Comparison of ENCODE assay signal across 8 cellular contexts in the genomic region with DNA sequence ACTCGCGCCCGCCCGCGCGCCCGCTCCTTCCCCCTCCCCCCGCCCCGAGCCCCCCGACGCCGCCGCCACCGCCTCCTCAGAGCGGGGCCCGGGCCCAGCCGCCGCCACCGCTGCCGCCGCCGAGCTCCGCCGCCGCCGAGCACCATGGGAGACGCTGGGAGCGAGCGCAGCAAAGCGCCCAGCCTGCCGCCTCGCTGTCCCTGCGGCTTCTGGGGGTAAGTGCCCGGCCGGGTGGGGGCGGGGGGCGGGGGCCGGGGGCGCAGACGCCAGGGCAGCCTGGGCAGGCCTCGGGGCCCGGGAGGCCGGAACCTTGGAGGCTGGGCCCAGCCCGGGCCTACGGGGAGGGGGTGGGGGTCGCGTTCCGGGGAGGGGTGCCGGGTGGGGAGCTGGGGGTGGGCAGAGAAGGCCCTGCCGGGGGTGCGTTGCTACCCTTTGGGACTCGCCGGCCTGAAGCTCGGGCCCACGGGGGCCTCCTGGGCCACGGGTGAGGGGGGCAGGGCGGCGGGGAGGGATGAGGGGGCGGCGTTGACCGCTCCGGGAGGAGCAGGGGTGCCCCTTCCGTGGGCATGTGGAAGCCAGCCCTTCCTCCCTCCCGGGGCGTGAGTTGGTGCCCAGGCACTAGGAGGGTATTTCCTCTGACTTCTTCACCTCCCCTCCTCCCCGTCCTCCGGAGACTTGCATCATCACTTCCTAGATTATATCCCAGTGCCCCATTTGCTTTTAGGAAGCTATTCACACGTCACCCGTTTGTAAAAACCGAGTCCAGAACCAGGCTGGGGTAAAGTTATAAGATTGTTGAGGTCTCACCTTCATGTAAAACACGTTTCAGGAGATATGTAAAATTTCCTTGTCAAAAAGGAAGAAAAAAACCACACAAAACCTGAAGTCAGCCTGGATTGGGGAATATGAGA. TPM values are rescaled to one million over a fixed set of nuclear protein-coding genes. Genes with fewer than 3 reads are reported as not detected.
A peak's percentile ranks its signal among the peaks of the same experiment; 100 is the strongest.
DNase-seq lines count a peak whose midpoint lies in the region; ATAC-seq, FAIRE-seq and TF ChIP-seq lines count a peak whose summit lies in the region.

No MANE protein-coding gene starts in this region.

- intact Hi-C loops in PC-3 (cut with micrococcal nuclease), result loop anchor here (2.0 kb wide), 2 partner anchors 29 to 43 kb away; no protein-coding TSS in a partner anchor
- intact Hi-C loops in activated T-helper 1 cell treated with anti-CD3 and anti-CD28 coated beads, Interleukin-12 subunit alpha, Interleukin-12 subunit beta, Interleukin-2, Interleukin-4 antibody, amounts not matched to agents 30 ng/mL and 10 ng/mL and 1 ng/mL, durations not matched to agents 14 hours and 24 hours and 36 hours (cut with micrococcal nuclease), result loop anchor here (1.0 to 5.0 kb wide), 7 partner anchors 29 to 387 kb away; partner anchors contain the start of genes CCDC167, CMTR1 and MDGA1

- H3K9ac ChIP-seq in PC-3 (ENCODE audit: low read length), result peak overlapping the region; percentile 80

- BruUV-seq in PC-3 (replicated peaks; lab: Mats Ljungman, UMichigan), result no TSS peak

- H3K4me2 ChIP-seq in PC-3 (ENCODE audit: low read length), result peak overlapping the region; percentile 95

- peaks cover 38% of the 10 kb centered on the region for H4K20me1 ChIP-seq in PC-3 (ENCODE audit: low read length)

- peak overlapping the region; percentile 56 for H2AFZ ChIP-seq in PC-3 (ENCODE audit: low read length)

- H3K27ac Mint-ChIP-seq in activated T-helper 1 cell treated with anti-CD3 and anti-CD28 coated beads, Interleukin-12 subunit alpha, Interleukin-12 subunit beta, Interleukin-2, Interleukin-4 antibody, amounts not matched to agents 30 ng/mL and 10 ng/mL and 1 ng/mL, durations not matched to agents 14 hours and 24 hours and 36 hours, result peak overlapping the region; percentile 84
- H3K27ac Mint-ChIP-seq in naive thymus-derived CD8-positive, alpha-beta T cell, result peak overlapping the region; percentile 60 to 99 (median 95)
- H3K27ac Mint-ChIP-seq in stimulated activated naive CD8-positive, alpha-beta T cell treated with anti-CD3 and anti-CD28 coated beads, Interleukin-15, amount 100 ng/mL, for 72 hours, result peak overlapping the region; percentile 99 to 100

- POLR2A ChIA-PET in PC-3 (lab: Charles Lee; ENCODE audit: unreplicated experiment), result interaction anchor here (0.6 to 0.7 kb wide), 3 partner anchors 13 to 1252 kb away, joined by 3 to 6 read pairs (median 5); no protein-coding TSS in a partner anchor
- POLR2A ChIA-PET in naive thymus-derived CD8-positive, alpha-beta T cell (lab: Charles Lee), result interaction anchor here (0.7 to 3.3 kb wide), 8 partner anchors 11 to 304 kb away, joined by 3 to 15 read pairs (median 4); no protein-coding TSS in a partner anchor

- peaks cover 50% of the 10 kb centered on the region for H3K79me2 ChIP-seq in PC-3 (ENCODE audit: low read length)

- H3K27me3 Mint-ChIP-seq in activated T-helper 1 cell treated with anti-CD3 and anti-CD28 coated beads, Interleukin-12 subunit alpha, Interleukin-12 subunit beta, Interleukin-2, Interleukin-4 antibody, amounts not matched to agents 30 ng/mL and 10 ng/mL and 1 ng/mL, durations not matched to agents 14 hours and 24 hours and 36 hours (ENCODE audit: insufficient read depth), result peaks cover 7% of the 10 kb centered on the region
- H3K27me3 Mint-ChIP-seq in naive thymus-derived CD8-positive, alpha-beta T cell, result peaks cover 0 to 1% (median 0%) of the 10 kb centered on the region in 5 donors
- no peaks in the 10 kb centered on the region for H3K27me3 Mint-ChIP-seq in stimulated activated naive CD8-positive, alpha-beta T cell treated with anti-CD3 and anti-CD28 coated beads, Interleukin-15, amount 100 ng/mL, for 72 hours

- TF ChIP-seq POLR2A in H54 (IDR thresholded peaks at IDR 0.05; ENCODE audit: low read depth, low read length), result no peak

- TF ChIP-seq CTCF in PC-3 (conservative IDR thresholded peaks at IDR 0.05; ENCODE audit: low read depth, low read length), result no peak

- H3K4me3 ChIP-seq in PC-3 (ENCODE audit: low read length), result peak overlapping the region; percentile 87

- H3K9me3 ChIP-seq in PC-3 (ENCODE audit: low read length), result no peaks in the 10 kb centered on the region

- CTCF ChIA-PET in PC-3 (lab: Charles Lee), result interaction anchor here (1.4 kb wide), 1 partner anchor 29 kb away, joined by 6 read pairs; no protein-coding TSS in a partner anchor

- peak overlapping the region; percentile 89 for H3K4me3 Mint-ChIP-seq in activated T-helper 1 cell treated with anti-CD3 and anti-CD28 coated beads, Interleukin-12 subunit alpha, Interleukin-12 subunit beta, Interleukin-2, Interleukin-4 antibody, amounts not matched to agents 30 ng/mL and 10 ng/mL and 1 ng/mL, durations not matched to agents 14 hours and 24 hours and 36 hours
- peak overlapping the region; percentile 91 to 99 (median 96) for H3K4me3 Mint-ChIP-seq in naive thymus-derived CD8-positive, alpha-beta T cell
- H3K4me3 Mint-ChIP-seq in stimulated activated naive CD8-positive, alpha-beta T cell treated with anti-CD3 and anti-CD28 coated beads, Interleukin-15, amount 100 ng/mL, for 72 hours, result peak overlapping the region; percentile 92 to 99

- no peaks in the 10 kb centered on the region for H3F3A ChIP-seq in PC-3 (ENCODE audit: low read length, unreplicated experiment)

- H3K36me3 ChIP-seq in PC-3 (ENCODE audit: low read depth, low read length), result no peaks in the 10 kb centered on the region

- FAIRE-seq in H54 (lab: Jason Lieb, UNC), result peak; percentile 84

- H3K36me3 Mint-ChIP-seq in activated T-helper 1 cell treated with anti-CD3 and anti-CD28 coated beads, Interleukin-12 subunit alpha, Interleukin-12 subunit beta, Interleukin-2, Interleukin-4 antibody, amounts not matched to agents 30 ng/mL and 10 ng/mL and 1 ng/mL, durations not matched to agents 14 hours and 24 hours and 36 hours (ENCODE audit: low read depth), result peaks cover 6% of the 10 kb centered on the region
- no peaks in the 10 kb centered on the region for H3K36me3 Mint-ChIP-seq in naive thymus-derived CD8-positive, alpha-beta T cell

- peaks cover 36% of the 10 kb centered on the region for H3K4me1 ChIP-seq in PC-3 (ENCODE audit: insufficient read depth, low read length)

- DNase-seq in AG08396 (ENCODE audit: low spot score), result peak; percentile 49
- peak; percentile 62 for DNase-seq in H54 (ENCODE audit: insufficient read length, low spot score)
- peak; percentile 68 for DNase-seq in PC-3
- peak; percentile 14 for DNase-seq in activated T-helper 1 cell treated with anti-CD3 and anti-CD28 coated beads, Interleukin-12 subunit alpha, Interleukin-12 subunit beta, Interleukin-2, Interleukin-4 antibody, amounts not matched to agents 30 ng/mL and 10 ng/mL and 1 ng/mL, durations not matched to agents 14 hours and 24 hours and 36 hours (ENCODE audit: low spot score)
- DNase-seq in fibroblast of peridontal ligament (ENCODE audit: extremely low read depth), result peak; percentile 76
- peak; percentile 4 to 65 (median 40) for DNase-seq in naive thymus-derived CD8-positive, alpha-beta T cell
- peak; percentile 42 to 69 for DNase-seq in stimulated activated naive CD8-positive, alpha-beta T cell treated with anti-CD3 and anti-CD28 coated beads, Interleukin-15, amount 100 ng/mL, for 72 hours

- no peaks in the 10 kb centered on the region for H3K9me3 Mint-ChIP-seq in activated T-helper 1 cell treated with anti-CD3 and anti-CD28 coated beads, Interleukin-12 subunit alpha, Interleukin-12 subunit beta, Interleukin-2, Interleukin-4 antibody, amounts not matched to agents 30 ng/mL and 10 ng/mL and 1 ng/mL, durations not matched to agents 14 hours and 24 hours and 36 hours
- H3K9me3 Mint-ChIP-seq in naive thymus-derived CD8-positive, alpha-beta T cell, result no peaks in the 10 kb centered on the region
- H3K9me3 Mint-ChIP-seq in stimulated activated naive CD8-positive, alpha-beta T cell treated with anti-CD3 and anti-CD28 coated beads, Interleukin-15, amount 100 ng/mL, for 72 hours, result no peaks in the 10 kb centered on the region

- ATAC-seq in PC-3, result peak; percentile 27
- peak; percentile 38 to 40 for ATAC-seq in naive thymus-derived CD8-positive, alpha-beta T cell
- peak; percentile 48 for ATAC-seq in stimulated activated naive CD8-positive, alpha-beta T cell treated with anti-CD3 and anti-CD28 coated beads, Interleukin-15, amount 100 ng/mL, for 72 hours
- ATAC-seq in GM18861 (IDR thresholded peaks at IDR 0.05; ENCODE audit: unreplicated experiment), result no peak

- no peaks in the 10 kb centered on the region for H3K9me2 ChIP-seq in PC-3 (replicated peaks; ENCODE audit: low read length)

- no peaks in the 10 kb centered on the region for H3K27me3 ChIP-seq in PC-3 (ENCODE audit: low read length)

- H3K27ac ChIP-seq in PC-3 (ENCODE audit: low read length), result peak overlapping the region; percentile 8; the same call in 1 of the 2 replicates

- H3K4me1 Mint-ChIP-seq in activated T-helper 1 cell treated with anti-CD3 and anti-CD28 coated beads, Interleukin-12 subunit alpha, Interleukin-12 subunit beta, Interleukin-2, Interleukin-4 antibody, amounts not matched to agents 30 ng/mL and 10 ng/mL and 1 ng/mL, durations not matched to agents 14 hours and 24 hours and 36 hours (ENCODE audit: low read depth), result peaks cover 59% of the 10 kb centered on the region
- peaks cover 24 to 70% (median 62%) of the 10 kb centered on the region in 4 donors for H3K4me1 Mint-ChIP-seq in naive thymus-derived CD8-positive, alpha-beta T cell
- H3K4me1 Mint-ChIP-seq in stimulated activated naive CD8-positive, alpha-beta T cell treated with anti-CD3 and anti-CD28 coated beads, Interleukin-15, amount 100 ng/mL, for 72 hours, result peaks cover 53% of the 10 kb centered on the region

RNA-seq across cellular contexts. Expression of gene ZFAND3, which starts 0.5 kb away (rescaled TPM):
- 22.2 and 23.7 TPM in 2 replicates for total RNA-seq in PC-3 (2014; rRNA removed)
- 36.9 and 44.1 TPM in 2 replicates for total RNA-seq in activated T-helper 1 cell treated with anti-CD3 and anti-CD28 coated beads, Interleukin-12 subunit alpha, Interleukin-12 subunit beta, Interleukin-2, Interleukin-4 antibody, amounts not matched to agents 30 ng/mL and 10 ng/mL and 1 ng/mL, durations not matched to agents 14 hours and 24 hours and 36 hours
- 10 to 100 TPM; 32.8 to 33.8 TPM for total RNA-seq in naive thymus-derived CD8-positive, alpha-beta T cell
- polyA plus RNA-seq in naive thymus-derived CD8-positive, alpha-beta T cell, result 1 to 10 TPM; 3.7 to 4.5 (median 3.8) TPM

Comparison
In these comparisons a context has a peak if more than half of its experiments do, and no peak if none do; other contexts are left out.
1. DNase-seq: peak in every context shown above with its lines; median percentile 76 in fibroblast of peridontal ligament; 68 in PC-3; 62 in H54; 56 in stimulated activated naive CD8-positive, alpha-beta T cell treated with anti-CD3 and anti-CD28 coated beads, Interleukin-15, amount 100 ng/mL, for 72 hours; 49 in AG08396; 40 in naive thymus-derived CD8-positive, alpha-beta T cell; 14 in activated T-helper 1 cell treated with anti-CD3 and anti-CD28 coated beads, Interleukin-12 subunit alpha, Interleukin-12 subunit beta, Interleukin-2, Interleukin-4 antibody, amounts not matched to agents 30 ng/mL and 10 ng/mL and 1 ng/mL, durations not matched to agents 14 hours and 24 hours and 36 hours.